Comparison of ENCODE assay signal across 31 cellular contexts in the genomic region with DNA sequence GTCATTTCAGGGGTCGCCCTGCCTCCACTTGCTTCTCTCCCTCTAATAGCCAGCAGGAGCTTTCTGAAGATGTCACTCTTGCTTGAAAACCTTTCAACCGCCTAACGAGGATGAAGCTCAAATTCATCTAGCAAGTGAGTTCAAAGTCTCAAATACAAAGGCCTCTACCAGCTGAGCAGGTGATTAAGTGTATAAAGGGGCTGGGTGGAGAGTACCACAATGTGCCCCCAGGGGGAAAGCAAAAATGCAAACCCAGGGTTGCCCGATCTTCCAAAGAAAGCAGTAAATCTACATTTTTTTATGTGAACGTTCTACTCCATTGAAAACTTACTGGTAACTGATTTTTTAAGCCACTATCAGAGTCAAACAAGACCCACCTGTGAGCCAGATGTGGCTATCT. TPM values are rescaled to one million over a fixed set of nuclear protein-coding genes. Genes with fewer than 3 reads are reported as not detected.
"Had no signal": no experiment of that assay in that cellular context is flagged by ENCODE, and none has a peak within 500 bp of the region (broad histone marks: within the 10 kb centered on the region; RNA-seq: fewer than 3 reads in every experiment).

No MANE protein-coding gene starts in this region.

- H3K4me2 ChIP-seq: hepatocyte, smooth muscle cell had no signal

- H3K4me3 Mint-ChIP-seq: mesothelial cell of epicardium; naive B cell; natural killer cell treated with Interleukin-12 subunit alpha and Interleukin-12 subunit beta and Interleukin-15 and Interleukin-18, amount 100 ng/mL, for 72 hours; neural crest cell; stimulated activated naive CD8-positive, alpha-beta T cell treated with anti-CD3 and anti-CD28 coated beads, Interleukin-15, amount 100 ng/mL, for 72 hours had no signal

- H3K9me3 ChIP-seq: gastrocnemius medialis, left lung, mucosa of descending colon, prostate gland, right atrium auricular region, suprapubic skin, vagina had no signal

- H3K9ac ChIP-seq: parathyroid adenoma had no signal

- H3K36me3 Mint-ChIP-seq: mesothelial cell of epicardium; natural killer cell treated with Interleukin-12 subunit alpha and Interleukin-12 subunit beta and Interleukin-15 and Interleukin-18, amount 100 ng/mL, for 72 hours had no signal

- H2AFZ ChIP-seq: hepatocyte, parathyroid adenoma had no signal

- H3K4me1 Mint-ChIP-seq: mesothelial cell of epicardium, naive B cell, neural crest cell had no signal

- ATAC-seq: esophagus mucosa; gastrocnemius medialis; left lung; mucosa of descending colon; natural killer cell treated with Interleukin-12 subunit alpha and Interleukin-12 subunit beta and Interleukin-15 and Interleukin-18, amount 100 ng/mL, for 72 hours; sciatic nerve; stimulated activated naive CD8-positive, alpha-beta T cell treated with anti-CD3 and anti-CD28 coated beads, Interleukin-15, amount 100 ng/mL, for 72 hours had no signal

- H3K27ac ChIP-seq: dorsolateral prefrontal cortex, epithelial cell of prostate, gastrocnemius medialis, hepatocyte, left lung, parathyroid adenoma, prostate gland, right atrium auricular region, suprapubic skin, vagina had no signal

- H3K4me3 ChIP-seq: dorsolateral prefrontal cortex, gastrocnemius medialis, hepatocyte, left lung, mucosa of descending colon, prostate gland, right atrium auricular region, smooth muscle cell, suprapubic skin, vagina had no signal

- DNase-seq: dorsolateral prefrontal cortex; effector CD4-positive, alpha-beta T cell; foreskin fibroblast; gastrocnemius medialis; head of caudate nucleus; kidney; left lung; mesenchymal stem cell; mucosa of descending colon; naive B cell; stimulated activated CD4-positive, alpha-beta T cell treated with anti-CD3 and anti-CD28 coated beads, Interleukin-12 subunit alpha, Interleukin-12 subunit beta, amount 100 ng/mL, for 4 hours; stimulated activated CD4-positive, alpha-beta T cell treated with anti-CD3 and anti-CD28 coated beads, Interleukin-1b, Interleukin-23, amount 100 ng/mL, for 48 hours; stimulated activated CD4-positive, alpha-beta T cell treated with anti-CD3 and anti-CD28 coated beads, Interleukin-4, amount 100 ng/mL, for 1 hour; stimulated activated CD8-positive, alpha-beta memory T cell treated with anti-CD3 and anti-CD28 coated beads, Interleukin-4, amount 100 ng/mL, for 48 hours; stimulated activated naive CD4-positive, alpha-beta T cell; stimulated activated naive CD8-positive, alpha-beta T cell treated with anti-CD3 and anti-CD28 coated beads, Interleukin-15, amount 100 ng/mL, for 72 hours; trophoblast cell had no signal

- H3K79me2 ChIP-seq: hepatocyte, parathyroid adenoma had no signal

- H3K4me1 ChIP-seq: gastrocnemius medialis, left lung, parathyroid adenoma, prostate gland, right atrium auricular region, suprapubic skin, vagina had no signal

- H3K27me3 ChIP-seq: right atrium auricular region, vagina had no signal

- H3K27ac Mint-ChIP-seq: mesothelial cell of epicardium; natural killer cell treated with Interleukin-12 subunit alpha and Interleukin-12 subunit beta and Interleukin-15 and Interleukin-18, amount 100 ng/mL, for 72 hours had no signal

- H3K9me3 Mint-ChIP-seq: mesothelial cell of epicardium; naive B cell; natural killer cell treated with Interleukin-12 subunit alpha and Interleukin-12 subunit beta and Interleukin-15 and Interleukin-18, amount 100 ng/mL, for 72 hours; neural crest cell; stimulated activated naive CD8-positive, alpha-beta T cell treated with anti-CD3 and anti-CD28 coated beads, Interleukin-15, amount 100 ng/mL, for 72 hours had no signal

- H3K36me3 ChIP-seq: gastrocnemius medialis, left lung, prostate gland, right atrium auricular region, suprapubic skin, vagina had no signal

RNA-seq across cellular contexts. Expression of a gene that starts 50.5 kb away (rescaled TPM):
- total RNA-seq: lung microvascular endothelial cell; natural killer cell treated with Interleukin-12 subunit alpha and Interleukin-12 subunit beta and Interleukin-15 and Interleukin-18, amount 100 ng/mL, for 72 hours had no signal
